8 cellular contexts compared by ENCODE assay signal in the genomic region with DNA sequence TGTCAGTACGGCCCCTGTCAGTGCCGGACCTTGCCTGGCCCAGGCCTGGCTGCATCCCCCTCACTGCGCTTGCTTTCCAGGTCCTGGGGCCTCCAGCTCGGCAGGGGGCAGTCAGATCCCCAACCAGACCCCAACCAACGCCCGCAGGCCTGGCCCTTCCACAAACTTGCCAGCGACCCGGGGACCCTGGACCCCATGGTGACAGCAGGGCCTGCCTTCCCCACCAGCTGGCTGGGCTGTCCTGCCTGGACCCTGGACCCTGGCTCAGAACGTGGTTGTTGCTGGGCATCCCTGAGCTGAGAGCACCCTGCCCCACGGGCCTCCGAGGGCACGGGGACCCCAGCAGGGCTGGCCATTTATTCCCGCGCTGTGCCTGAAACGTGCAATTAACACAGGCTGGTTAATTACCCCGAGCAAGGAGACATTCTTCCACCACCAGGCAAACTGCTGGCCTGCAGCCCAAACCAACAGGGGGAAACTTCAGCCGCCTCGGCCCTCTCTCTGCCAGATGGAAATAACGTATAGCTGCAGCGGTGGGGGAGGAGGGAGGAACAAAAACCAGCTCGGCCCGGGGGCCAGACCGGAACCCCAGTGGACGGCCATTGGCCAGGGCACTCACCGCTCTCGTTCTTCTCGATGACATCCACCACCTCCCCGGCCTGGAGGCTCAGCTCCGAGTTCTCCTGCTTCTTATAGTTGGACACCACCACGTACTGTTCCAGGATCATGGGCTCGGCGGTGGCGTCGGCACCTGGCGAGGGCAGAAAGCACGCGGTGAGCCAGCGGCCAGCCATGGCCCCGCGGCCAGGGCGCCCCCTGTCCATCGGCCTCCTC.
DNase-seq lines count a peak whose midpoint lies in the region; ATAC-seq and TF ChIP-seq lines count a peak whose summit lies in the region.

No MANE protein-coding gene starts in this region.

- no peak for TF ChIP-seq CTCF in WTC11 (IDR thresholded peaks at IDR 0.05)
- peak; percentile 23 for TF ChIP-seq CTCF in fibroblast of pulmonary artery (IDR thresholded peaks at IDR 0.05; ENCODE audit: low read length, missing control alignments)
- TF ChIP-seq CTCF in parathyroid adenoma (IDR thresholded peaks at IDR 0.05), result peak; percentile 17

- H3K4me3 Mint-ChIP-seq in WTC11, result peak overlapping the region; percentile 34

- no peaks in the 10 kb centered on the region for H3K9me3 ChIP-seq in parathyroid adenoma (ENCODE audit: control insufficient read depth, low read length)

- H3K27ac Mint-ChIP-seq in WTC11, result no peak overlapping the region; the same call in 1 of the 2 replicates

- H3K36me3 Mint-ChIP-seq in WTC11, result peaks cover 17% of the 10 kb centered on the region

- peaks cover 63% of the 10 kb centered on the region for H3K79me2 ChIP-seq in ACC112 (ENCODE audit: control insufficient read depth, insufficient read depth, low read length, unreplicated experiment)
- peaks cover 6% of the 10 kb centered on the region for H3K79me2 ChIP-seq in parathyroid adenoma

- peaks cover 9% of the 10 kb centered on the region for H3K9me3 Mint-ChIP-seq in WTC11

- peaks cover 22% of the 10 kb centered on the region; the same call in 1 of the 2 replicates for H3K36me3 ChIP-seq in ACC112 (ENCODE audit: insufficient read depth, low read length)
- H3K36me3 ChIP-seq in parathyroid adenoma (ENCODE audit: control insufficient read depth, insufficient read depth, low read length), result no peaks in the 10 kb centered on the region

- CTCF ChIA-PET in WTC11 (lab: Charles Lee), result interaction anchor here (0.7 to 5.8 kb wide), 12 partner anchors 9 to 118 kb away, joined by 3 to 32 read pairs (median 6); no protein-coding TSS in a partner anchor

- H3K4me1 Mint-ChIP-seq in WTC11, result peaks cover 16% of the 10 kb centered on the region

- H2AFZ ChIP-seq in ACC112 (ENCODE audit: low read length, unreplicated experiment) (peak overlapping the region; percentile 31), parathyroid adenoma (peak overlapping the region; percentile 93)

- H3K4me2 ChIP-seq in parathyroid adenoma (ENCODE audit: low read length), result peak overlapping the region; percentile 87

- POLR2A ChIA-PET in WTC11 (lab: Charles Lee), result interaction anchor here (1.1 to 1.2 kb wide), 2 partner anchors 24 to 26 kb away, joined by 4 to 12 read pairs; no protein-coding TSS in a partner anchor

- peak overlapping the region; percentile 83 for H3K4me3 ChIP-seq in ACC112 (ENCODE audit: low read depth, low read length)
- H3K4me3 ChIP-seq in fibroblast of pulmonary artery (replicated peaks; ENCODE audit: low read depth, low read length), result peak overlapping the region; percentile 62
- peak overlapping the region; percentile 64 for H3K4me3 ChIP-seq in parathyroid adenoma (ENCODE audit: low read depth, low read length)

- H3K27me3 ChIP-seq in ACC112 (ENCODE audit: insufficient read depth, low read length) (no peaks in the 10 kb centered on the region), parathyroid adenoma (ENCODE audit: control insufficient read depth, insufficient read depth, low read length) (no peaks in the 10 kb centered on the region)

- peaks cover 5% of the 10 kb centered on the region for H3K4me1 ChIP-seq in ACC112 (ENCODE audit: control insufficient read depth, insufficient read depth, low read length, unreplicated experiment)
- peaks cover 12% of the 10 kb centered on the region for H3K4me1 ChIP-seq in parathyroid adenoma

- H3K9ac ChIP-seq in parathyroid adenoma, result peak overlapping the region; percentile 64

- H3K27me3 Mint-ChIP-seq in WTC11 (ENCODE audit: low read depth), result no peaks in the 10 kb centered on the region

- DNase-seq in WTC11 (ENCODE audit: low spot score) (no peak), fibroblast of pulmonary artery (ENCODE audit: low read depth) (peak; percentile 56), putamen (ENCODE audit: low spot score) (no peak)

- ATAC-seq in GM18511 (IDR thresholded peaks at IDR 0.05; ENCODE audit: unreplicated experiment), result peak; percentile 42
- ATAC-seq in HG03097 (IDR thresholded peaks at IDR 0.05; ENCODE audit: low FRiP score, unreplicated experiment), result peak; percentile 11
- no peak for ATAC-seq in WTC11
- no peak for ATAC-seq in GM18867 (IDR thresholded peaks at IDR 0.05; ENCODE audit: unreplicated experiment)

- peak overlapping the region; percentile 63 for H3K27ac ChIP-seq in ACC112 (ENCODE audit: low read depth, low read length)
- H3K27ac ChIP-seq in parathyroid adenoma, result peak overlapping the region; percentile 72

TF ChIP-seq in WTC11, 78 proteins besides CTCF, POLR2A, EP300 and RAD21:
- peak; percentile 52; the same call in 1 of the 2 replicates for TF ChIP-seq GABPB1 (CRISPR knock-in tag; IDR thresholded peaks at IDR 0.05)
- TF ChIP-seq, protein P1, sequence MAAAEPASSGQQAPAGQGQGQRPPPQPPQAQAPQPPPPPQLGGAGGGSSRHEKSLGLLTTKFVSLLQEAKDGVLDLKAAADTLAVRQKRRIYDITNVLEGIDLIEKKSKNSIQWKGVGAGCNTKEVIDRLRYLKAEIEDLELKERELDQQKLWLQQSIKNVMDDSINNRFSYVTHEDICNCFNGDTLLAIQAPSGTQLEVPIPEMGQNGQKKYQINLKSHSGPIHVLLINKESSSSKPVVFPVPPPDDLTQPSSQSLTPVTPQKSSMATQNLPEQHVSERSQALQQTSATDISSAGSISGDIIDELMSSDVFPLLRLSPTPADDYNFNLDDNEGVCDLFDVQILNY (CRISPR knock-in tag; IDR thresholded peaks at IDR 0.05), result 0 out of 2 replicates have a peak, but pooled peaks have one; percentile 4
- TF ChIP-seq KAT7 (CRISPR knock-in tag; IDR thresholded peaks at IDR 0.05; ENCODE audit: borderline replicate concordance), result no peak
- TF ChIP-seq, protein P2, sequence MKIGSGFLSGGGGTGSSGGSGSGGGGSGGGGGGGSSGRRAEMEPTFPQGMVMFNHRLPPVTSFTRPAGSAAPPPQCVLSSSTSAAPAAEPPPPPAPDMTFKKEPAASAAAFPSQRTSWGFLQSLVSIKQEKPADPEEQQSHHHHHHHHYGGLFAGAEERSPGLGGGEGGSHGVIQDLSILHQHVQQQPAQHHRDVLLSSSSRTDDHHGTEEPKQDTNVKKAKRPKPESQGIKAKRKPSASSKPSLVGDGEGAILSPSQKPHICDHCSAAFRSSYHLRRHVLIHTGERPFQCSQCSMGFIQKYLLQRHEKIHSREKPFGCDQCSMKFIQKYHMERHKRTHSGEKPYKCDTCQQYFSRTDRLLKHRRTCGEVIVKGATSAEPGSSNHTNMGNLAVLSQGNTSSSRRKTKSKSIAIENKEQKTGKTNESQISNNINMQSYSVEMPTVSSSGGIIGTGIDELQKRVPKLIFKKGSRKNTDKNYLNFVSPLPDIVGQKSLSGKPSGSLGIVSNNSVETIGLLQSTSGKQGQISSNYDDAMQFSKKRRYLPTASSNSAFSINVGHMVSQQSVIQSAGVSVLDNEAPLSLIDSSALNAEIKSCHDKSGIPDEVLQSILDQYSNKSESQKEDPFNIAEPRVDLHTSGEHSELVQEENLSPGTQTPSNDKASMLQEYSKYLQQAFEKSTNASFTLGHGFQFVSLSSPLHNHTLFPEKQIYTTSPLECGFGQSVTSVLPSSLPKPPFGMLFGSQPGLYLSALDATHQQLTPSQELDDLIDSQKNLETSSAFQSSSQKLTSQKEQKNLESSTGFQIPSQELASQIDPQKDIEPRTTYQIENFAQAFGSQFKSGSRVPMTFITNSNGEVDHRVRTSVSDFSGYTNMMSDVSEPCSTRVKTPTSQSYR (CRISPR knock-in tag; IDR thresholded peaks at IDR 0.05), result no peak

Comparison
In these comparisons a context has a peak if more than half of its experiments do, and no peak if none do; other contexts are left out.
1. ATAC-seq: peak in GM18511 (single experiment) and HG03097 (single experiment); none in WTC11 (single experiment) and GM18867 (single experiment).
2. Peak in every context shown above with its lines, with median percentiles within 50 percentile points of each other: H3K4me3 ChIP-seq.